ENCODE assay signal across 10 cellular contexts in genomic region chr9:98121096-98121495, GRCh38. TPM values are rescaled to one million over a fixed set of nuclear protein-coding genes. Genes with fewer than 3 reads are reported as not detected.
DNase-seq lines count a peak whose midpoint lies in the region; ATAC-seq, FAIRE-seq and TF ChIP-seq lines count a peak whose summit lies in the region.
"Had no signal": no experiment of that assay in that cellular context is flagged by ENCODE, and none has a peak within 500 bp of the region (broad histone marks: within the 10 kb centered on the region; RNA-seq: fewer than 3 reads in every experiment).

No MANE protein-coding gene starts in this region.

- H3K4me1 Mint-ChIP-seq in CD8-positive, alpha-beta T cell (ENCODE audit: low read depth), result peaks cover 54% of the 10 kb centered on the region

- peaks cover 48% of the 10 kb centered on the region for H3K4me1 ChIP-seq in CD8-positive, alpha-beta T cell (ENCODE audit: insufficient read depth, low read length)
- H3K4me1 ChIP-seq in GM12878 (ENCODE audit: control insufficient read depth, insufficient read depth, low read length) (peaks cover 23% of the 10 kb centered on the region), muscle layer of duodenum (ENCODE audit: control insufficient read depth in 1 of 2, insufficient read depth in 2 of 2, low read length in 2 of 2) (peaks cover 3 to 11% of the 10 kb centered on the region in 2 donors)

- no peak for DNase-seq in CD8-positive, alpha-beta T cell
- DNase-seq in LNCaP clone FGC (ENCODE audit: low read depth) (peak; percentile 99), GM12878 (ENCODE audit: low read depth, low spot score) (no peak), brain microvascular endothelial cell (no peak)
- no peak for DNase-seq in stimulated activated CD8-positive, alpha-beta memory T cell treated with anti-CD3 and anti-CD28 coated beads, Interleukin-4, amount 100 ng/mL, for 48 hours
- DNase-seq: heart right ventricle had no signal

- no peak; the same call in 1 of the 2 replicates for TF ChIP-seq RAD21 in GM12878 (IDR thresholded peaks at IDR 0.05; ENCODE audit: insufficient read depth, low read depth, low read length)

- H3K27me3 Mint-ChIP-seq in CD8-positive, alpha-beta T cell (ENCODE audit: low read depth), result no peaks in the 10 kb centered on the region

- no peak for ATAC-seq in CD8-positive, alpha-beta T cell
- ATAC-seq in GM12878, result no peak
- ATAC-seq in HG02642 (IDR thresholded peaks at IDR 0.05; ENCODE audit: poor library complexity, unreplicated experiment), result no peak
- ATAC-seq in HG02852 (IDR thresholded peaks at IDR 0.05; ENCODE audit: unreplicated experiment), result no peak
- ATAC-seq: GM23338 had no signal

- in situ Hi-C loops in GM12878 (cut with MboI), result no loop called here
- in situ Hi-C loops in brain microvascular endothelial cell (cut with HindIII; ENCODE audit: low pct_ligation_motif_present, low sequenced_read_pairs), result no loop called here

- no peaks in the 10 kb centered on the region for H4K20me1 ChIP-seq in GM12878 (ENCODE audit: control insufficient read depth, insufficient read depth)

- no peak for TF ChIP-seq EP300 in GM12878 (IDR thresholded peaks at IDR 0.05; ENCODE audit: borderline replicate concordance in 1 of 2, control insufficient read depth in 1 of 2, low read depth in 2 of 2, low read length in 2 of 2)

- H3K4me2 ChIP-seq in GM12878 (ENCODE audit: control insufficient read depth, insufficient read depth), result no peak overlapping the region
- H3K4me2 ChIP-seq: GM23338 had no signal

- H3K79me2 ChIP-seq in GM12878 (ENCODE audit: control insufficient read depth, insufficient read depth, low read length), result peaks cover 22% of the 10 kb centered on the region

- H3K36me3 ChIP-seq in CD8-positive, alpha-beta T cell (ENCODE audit: insufficient read depth, low read length), result peaks cover 3% of the 10 kb centered on the region
- H3K36me3 ChIP-seq in GM12878 (ENCODE audit: control insufficient read depth in 2 of 2, insufficient read depth in 2 of 2, low read length in 1 of 2) (peaks cover 0 to 4% of the 10 kb centered on the region in 2 experiments; a peak in 2 of 4 replicates), muscle layer of duodenum (ENCODE audit: control insufficient read depth in 1 of 2, insufficient read depth in 2 of 2, low read length in 2 of 2) (no peaks in the 10 kb centered on the region), brain microvascular endothelial cell (replicated peaks) (no peaks in the 10 kb centered on the region)
- H3K36me3 ChIP-seq: heart right ventricle had no signal

- H3K9ac ChIP-seq in GM12878 (ENCODE audit: control insufficient read depth, insufficient read depth, low read length), result no peak overlapping the region

- POLR2A ChIA-PET in CD8-positive, alpha-beta T cell (lab: Charles Lee), result interaction anchor here (1.0 to 3.7 kb wide), 12 partner anchors 8 to 138 kb away, joined by 3 to 26 read pairs (median 4); partner anchors contain the start of genes ANP32B, NANS and TBC1D2
- POLR2A ChIA-PET in GM12878 (lab: Charles Lee), result interaction anchor here (0.7 kb wide), 1 partner anchor 24 kb away, joined by 3 read pairs; no protein-coding TSS in a partner anchor

- WGBS in GM12878 (ENCODE audit: insufficient coverage, insufficient replicate concordance, low lambda C conversion rate, missing lambda C conversion rate), result 51% methylated on average over 3 of the region's 3 CpGs

- CTCF ChIA-PET in CD8-positive, alpha-beta T cell (lab: Charles Lee), result interaction anchor here (0.7 to 4.4 kb wide), 5 partner anchors 13 to 47 kb away, joined by 3 to 31 read pairs (median 3); no protein-coding TSS in a partner anchor
- CTCF ChIA-PET in GM12878 (lab: Yijun Ruan, JAX), result interaction anchor here (0.7 to 2.4 kb wide), 15 partner anchors 11 to 142 kb away, joined by 3 to 13 read pairs (median 3); no protein-coding TSS in a partner anchor

- TF ChIP-seq POLR2A in GM12878 (IDR thresholded peaks at IDR 0.05; ENCODE audit: low read depth, low read length), result no peak

- no TSS peak for BruUV-seq in GM12878 (replicated peaks; lab: Mats Ljungman, UMichigan)

- H3K4me3 Mint-ChIP-seq in CD8-positive, alpha-beta T cell, result peak overlapping the region; percentile 74

- no peaks in the 10 kb centered on the region for H3K9me3 Mint-ChIP-seq in CD8-positive, alpha-beta T cell

- peak overlapping the region; percentile 88 for H3K27ac Mint-ChIP-seq in CD8-positive, alpha-beta T cell
- H3K27ac Mint-ChIP-seq: GM23338 had no signal

- H3K4me3 ChIP-seq in CD8-positive, alpha-beta T cell (ENCODE audit: low read depth, low read length), result no peak overlapping the region
- H3K4me3 ChIP-seq in LNCaP clone FGC (ENCODE audit: low read depth, low read length), result no peak overlapping the region
- no peak overlapping the region for H3K4me3 ChIP-seq in GM12878
- H3K4me3 ChIP-seq in muscle layer of duodenum (ENCODE audit: low read depth in 1 of 2, low read length in 2 of 2), result no peak overlapping the region
- H3K4me3 ChIP-seq in brain microvascular endothelial cell (ENCODE audit: low read depth, low read length), result no peak overlapping the region
- H3K4me3 ChIP-seq: GM23338, heart right ventricle had no signal

- RAD21 ChIA-PET in GM12878 (lab: Charles Lee; ENCODE audit: unreplicated experiment), result interaction anchor here (0.9 to 2.1 kb wide), 2 partner anchors 9 to 19 kb away, joined by 3 to 8 read pairs; no protein-coding TSS in a partner anchor

- no peak for FAIRE-seq in GM12878 (lab: Jason Lieb, UNC)

- intact Hi-C loops in CD8-positive, alpha-beta T cell (cut with DNase I, micrococcal nuclease), result no loop called here
- intact Hi-C loops in GM12878 (cut with micrococcal nuclease; ENCODE audit: unreplicated experiment), result no loop called here

- no peak overlapping the region for H3K27ac ChIP-seq in CD8-positive, alpha-beta T cell (ENCODE audit: low read depth, low read length)
- H3K27ac ChIP-seq in GM12878 (ENCODE audit: control insufficient read depth, insufficient read depth) (no peak overlapping the region), muscle layer of duodenum (ENCODE audit: low read length) (peak overlapping the region; percentile 75), brain microvascular endothelial cell (no peak overlapping the region)

- no peaks in the 10 kb centered on the region for H3K27me3 ChIP-seq in CD8-positive, alpha-beta T cell (ENCODE audit: insufficient read depth, low read length)
- H3K27me3 ChIP-seq in GM12878 (replicated peaks in 1 of 2; ENCODE audit: control insufficient read depth in 2 of 2, insufficient read depth in 2 of 2, low read length in 1 of 2) (no peaks in the 10 kb centered on the region), muscle layer of duodenum (ENCODE audit: low read depth, low read length) (no peaks in the 10 kb centered on the region), brain microvascular endothelial cell (replicated peaks) (no peaks in the 10 kb centered on the region)

- H2AFZ ChIP-seq in GM12878 (ENCODE audit: control insufficient read depth, low read depth, low read length), result peak overlapping the region; percentile 67
- H2AFZ ChIP-seq: GM23338 had no signal

- H3K9me3 ChIP-seq in CD8-positive, alpha-beta T cell (ENCODE audit: low read length), result no peaks in the 10 kb centered on the region
- H3K9me3 ChIP-seq in GM12878 (replicated peaks; ENCODE audit: control insufficient read depth, insufficient read depth, low read length), result no peaks in the 10 kb centered on the region
- no peaks in the 10 kb centered on the region for H3K9me3 ChIP-seq in muscle layer of duodenum (ENCODE audit: control insufficient read depth in 1 of 2, low read length in 2 of 2)
- H3K9me3 ChIP-seq: heart right ventricle had no signal

- no peak for TF ChIP-seq CTCF in CD8-positive, alpha-beta T cell (IDR thresholded peaks at IDR 0.05)
- TF ChIP-seq CTCF in LNCaP clone FGC (IDR thresholded peaks at IDR 0.05; ENCODE audit: control insufficient read depth, extremely low read depth, insufficient read depth), result peak; percentile 71
- TF ChIP-seq CTCF in GM12878 (IDR thresholded peaks at IDR 0.05 in 2 of 3, conservative IDR thresholded peaks at IDR 0.05 in 1 of 3; ENCODE audit: control insufficient read depth in 2 of 3, extremely low read depth in 1 of 3, insufficient read depth in 1 of 3, low read depth in 3 of 3, low read length in 3 of 3), result no peak
- TF ChIP-seq CTCF in brain microvascular endothelial cell (IDR thresholded peaks at IDR 0.05; ENCODE audit: low read depth, low read length, missing control alignments), result no peak

- peaks cover 28% of the 10 kb centered on the region for H3K36me3 Mint-ChIP-seq in CD8-positive, alpha-beta T cell

- SMC1A ChIA-PET in GM12878 (lab: Charles Lee; ENCODE audit: uncharacterized antibody, unreplicated experiment), result interaction anchor here (0.8 to 2.8 kb wide), 11 partner anchors 8 to 135 kb away, joined by 3 to 22 read pairs (median 5); partner anchors contain the start of gene TBC1D2

TF ChIP-seq in GM12878, 131 proteins besides CTCF, POLR2A, EP300 and RAD21 (continues in another document):
- TF ChIP-seq MYB (IDR thresholded peaks at IDR 0.05; ENCODE audit: borderline replicate concordance, low read depth, low read length), result no peak
- no peak for TF ChIP-seq ASH2L (IDR thresholded peaks at IDR 0.05; ENCODE audit: borderline replicate concordance, low read depth)

RNA-seq across cellular contexts. Expression of gene TRIM14, which starts 2.1 kb away (rescaled TPM):
- total RNA-seq in CD8-positive, alpha-beta T cell, result 10 to 100 TPM; 22.6 to 23.5 TPM
- 36.1 and 40.9 TPM in 2 replicates for total RNA-seq in GM12878 (2013; cell fraction: nucleolus; rRNA removed)
- 25.1 and 25.2 TPM in 2 replicates for total RNA-seq in GM12878 (2014; rRNA removed)
- total RNA-seq in GM12878 (2014; rRNA removed; fragmentation: Illumina TruSeq; extraction: Trizol), result 20.3 and 21.2 TPM in 2 replicates
- total RNA-seq in GM12878 (2021), result 53.3 and 54.4 TPM in 2 replicates
- 15.8 TPM for polyA plus RNA-seq in GM12878 (2011; ENCODE audit: low read depth)
- 25.9 and 32.7 TPM in 2 replicates for polyA plus RNA-seq in GM12878 (2011; rRNA removed)
- 31.9 and 34.9 TPM in 2 replicates for polyA plus RNA-seq in GM12878 (2011; cell fraction: cytosol; rRNA removed)
- 37.5 and 42.1 TPM in 2 replicates for polyA plus RNA-seq in GM12878 (2011; cell fraction: nucleus; rRNA removed)
- 20.1 and 25.2 TPM in 2 replicates for polyA plus RNA-seq in GM12878 (2012)
- 42.4 and 42.6 TPM in 2 replicates for polyA plus RNA-seq in GM12878 (2014; fragmentation: Illumina TruSeq; extraction: Trizol)
- polyA plus RNA-seq in GM12878 (2014; fragmentation: Nextera tagmentation; extraction: Ambion mirVana), result 10 to 100 TPM in 1 of 2 experiments, 1 to 10 TPM in 1; 8.6 to 10.2 TPM
- 39.6 and 39.7 TPM in 2 replicates for polyA plus RNA-seq in GM12878 (2014; rRNA removed)
- 10 to 100 TPM; 38.7 to 41.2 TPM for polyA plus RNA-seq in GM12878 (2016; fragmentation: Nextera tagmentation; extraction: Ambion mirVana)
- polyA minus RNA-seq in GM12878 (2011; rRNA and poly(A)+ RNA removed), result 19.4 and 22.8 TPM in 2 replicates
- polyA minus RNA-seq in GM12878 (2011; cell fraction: cytosol; rRNA and poly(A)+ RNA removed), result 12.7 and 13.5 TPM in 2 replicates
- polyA minus RNA-seq in GM12878 (2011; cell fraction: nucleus; rRNA and poly(A)+ RNA removed), result 9.3 and 16.3 TPM in 2 replicates
